ENCODE assay signal across 22 cellular contexts in the genomic region with DNA sequence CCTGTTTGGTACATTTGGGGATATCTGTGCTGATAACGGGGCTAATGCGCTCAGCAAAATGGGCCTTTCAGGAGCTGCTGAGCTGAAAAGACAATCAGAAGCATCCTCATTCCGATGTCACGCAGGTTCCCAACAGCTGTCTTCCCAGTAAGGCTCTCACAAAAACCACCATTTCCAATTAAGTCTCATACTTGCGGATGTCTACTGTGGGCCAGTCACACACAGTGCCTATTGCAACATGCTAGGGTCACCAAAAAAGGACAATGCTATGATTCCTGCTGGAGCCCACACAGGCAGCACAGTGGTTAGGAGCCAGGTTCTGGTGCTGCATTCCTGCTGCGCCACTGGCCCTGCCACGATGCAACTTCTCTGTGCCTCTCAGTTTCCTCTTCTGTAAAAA. TPM values are rescaled to one million over a fixed set of nuclear protein-coding genes. Genes with fewer than 3 reads are reported as not detected.
"Had no signal": no experiment of that assay in that cellular context is flagged by ENCODE, and none has a peak within 500 bp of the region (broad histone marks: within the 10 kb centered on the region; RNA-seq: fewer than 3 reads in every experiment).

No MANE protein-coding gene starts in this region.

- H3K4me2 ChIP-seq: hepatocyte had no signal

- H3K27me3 ChIP-seq: colonic mucosa, hepatocyte, right atrium auricular region had no signal

- H3K9me3 ChIP-seq: colonic mucosa, mucosa of descending colon, right atrium auricular region had no signal

- H3K36me3 Mint-ChIP-seq: natural killer cell had no signal

- H3K36me3 ChIP-seq: colonic mucosa had no signal

- H3K27ac Mint-ChIP-seq: activated T-cell treated with anti-CD3 and anti-CD28 coated beads, Interleukin-2, amount 50 U/mL, for 24 hours; natural killer cell had no signal

- H3K79me2 ChIP-seq: hepatocyte had no signal

- H3K27ac ChIP-seq: colonic mucosa, hepatocyte, right atrium auricular region, skin epidermis had no signal

- DNase-seq: activated naive CD4-positive, alpha-beta T cell treated with anti-CD3 and anti-CD28 coated beads, Interleukin-2, amount 50 U/mL, for 16 hours; activated T-cell treated with anti-CD3 and anti-CD28 coated beads, Interleukin-2, amount 50 U/mL, for 24 hours; caudate nucleus; colonic mucosa; mucosa of descending colon; natural killer cell; posterior cingulate gyrus; stimulated activated CD4-positive, alpha-beta T cell treated with anti-CD3 and anti-CD28 coated beads, Interleukin-4, amount 100 ng/mL, for 4 hours; stimulated activated CD8-positive, alpha-beta memory T cell treated with anti-CD3 and anti-CD28 coated beads, Interleukin-4, amount 100 ng/mL, for 48 hours; stimulated activated naive CD4-positive, alpha-beta T cell treated with Interleukin-2 at 50 U/mL for 16 hours; substantia nigra; T-helper 9 cell; trophoblast cell had no signal

- H3K4me1 ChIP-seq: colonic mucosa, right atrium auricular region had no signal

- H3K9me3 Mint-ChIP-seq: activated T-cell treated with anti-CD3 and anti-CD28 coated beads, Interleukin-2, amount 50 U/mL, for 24 hours; natural killer cell had no signal

- H3K4me3 Mint-ChIP-seq: activated T-cell treated with anti-CD3 and anti-CD28 coated beads, Interleukin-2, amount 50 U/mL, for 24 hours; natural killer cell had no signal

- ATAC-seq: activated CD4-positive, CD25-positive, alpha-beta regulatory T cell treated with anti-CD3 and anti-CD28 coated beads, Interleukin-2, amount 50 U/mL, for 24 hours; esophagus mucosa; left lobe of liver; mucosa of descending colon; natural killer cell had no signal

- H2AFZ ChIP-seq: hepatocyte had no signal

- H3K4me3 ChIP-seq: colonic mucosa, hepatocyte, mucosa of descending colon, right atrium auricular region, skin epidermis had no signal

RNA-seq across cellular contexts. Expression of gene LDHAL6B, which starts 16.4 kb away (rescaled TPM):
- total RNA-seq: colonic mucosa, esophagus mucosa, glomerular endothelial cell, hepatocyte, left lobe of liver, lung microvascular endothelial cell, mucosa of descending colon, natural killer cell, right atrium auricular region had no signal
- polyA plus RNA-seq: keratinocyte had no signal
